Comparison of ENCODE assay signal across 8 cellular contexts in the genomic region with DNA sequence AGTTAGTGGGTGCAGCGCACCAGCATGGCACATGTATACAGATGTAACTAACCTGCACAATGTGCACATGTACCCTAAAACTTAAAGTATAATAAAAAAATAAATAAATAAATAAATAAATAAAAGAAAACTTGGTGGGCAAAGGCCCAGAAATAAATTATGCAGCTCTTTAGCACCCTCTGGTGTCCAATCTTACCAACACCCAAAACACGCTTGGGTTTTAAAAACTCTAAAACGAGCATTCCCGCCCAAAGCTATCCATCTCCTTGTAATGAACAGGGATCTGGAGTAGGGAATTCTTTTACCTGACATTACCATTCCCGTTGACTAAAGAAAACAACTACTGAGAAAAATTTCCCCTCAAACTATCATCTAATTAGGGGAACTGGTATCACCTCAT.
DNase-seq lines count a peak whose midpoint lies in the region; ATAC-seq and TF ChIP-seq lines count a peak whose summit lies in the region.

No MANE protein-coding gene starts in this region.

- DNase-seq in cardiac muscle cell (ENCODE audit: low read depth in 1 of 2, low spot score in 1 of 2) (peak; percentile 46 to 54), left ventricle myocardium superior (no peak), fibroblast of pulmonary artery (ENCODE audit: low read depth) (peak; percentile 64), type B pancreatic cell (ENCODE audit: extremely low spot score, unreplicated experiment) (no peak), NCI-H2107 treated with DMSO at 0.1 percent for 48 hours (lab: John Stamatoyannopoulos, UW; ENCODE audit: unreplicated experiment) (no peak)
- no peak for DNase-seq in stimulated activated effector memory CD8-positive, alpha-beta T cell treated with anti-CD3 and anti-CD28 coated beads, Interleukin-12 subunit alpha, Interleukin-12 subunit beta, amount 100 ng/mL, for 72 hours (ENCODE audit: low spot score in 2 of 2)

- no peak overlapping the region for H3K27ac Mint-ChIP-seq in type B pancreatic cell
- no peak overlapping the region for H3K27ac Mint-ChIP-seq in stimulated activated effector memory CD8-positive, alpha-beta T cell treated with anti-CD3 and anti-CD28 coated beads, Interleukin-12 subunit alpha, Interleukin-12 subunit beta, amount 100 ng/mL, for 72 hours

- H3K27me3 Mint-ChIP-seq in type B pancreatic cell, result no peaks in the 10 kb centered on the region

- H3K9me2 ChIP-seq in OCI-LY1 (ENCODE audit: low read depth, low read length), result no peaks in the 10 kb centered on the region

- no peak overlapping the region for H3K9ac ChIP-seq in OCI-LY1 (ENCODE audit: low read length)

- no peaks in the 10 kb centered on the region for H3K36me3 Mint-ChIP-seq in type B pancreatic cell
- no peaks in the 10 kb centered on the region for H3K36me3 Mint-ChIP-seq in stimulated activated effector memory CD8-positive, alpha-beta T cell treated with anti-CD3 and anti-CD28 coated beads, Interleukin-12 subunit alpha, Interleukin-12 subunit beta, amount 100 ng/mL, for 72 hours

- H3K4me2 ChIP-seq in OCI-LY1 (ENCODE audit: low read length), result no peak overlapping the region

- H3K79me2 ChIP-seq in OCI-LY1 (ENCODE audit: insufficient read depth, low read length), result no peaks in the 10 kb centered on the region

- H3K4me3 Mint-ChIP-seq in type B pancreatic cell, result no peak overlapping the region
- H3K4me3 Mint-ChIP-seq in stimulated activated effector memory CD8-positive, alpha-beta T cell treated with anti-CD3 and anti-CD28 coated beads, Interleukin-12 subunit alpha, Interleukin-12 subunit beta, amount 100 ng/mL, for 72 hours, result no peak overlapping the region

- no peaks in the 10 kb centered on the region for H3K36me3 ChIP-seq in cardiac muscle cell
- no peaks in the 10 kb centered on the region for H3K36me3 ChIP-seq in OCI-LY1 (ENCODE audit: insufficient read depth, low read length)

- no peak overlapping the region for H3K27ac ChIP-seq in cardiac muscle cell
- H3K27ac ChIP-seq in OCI-LY1 (ENCODE audit: low read depth, low read length, poor library complexity, severe bottlenecking), result no peak overlapping the region

- H3F3A ChIP-seq in OCI-LY1 (ENCODE audit: insufficient read depth, low read length), result no peaks in the 10 kb centered on the region

- H4K20me1 ChIP-seq in OCI-LY1 (ENCODE audit: insufficient read depth, low read length), result no peaks in the 10 kb centered on the region

- no peaks in the 10 kb centered on the region for H3K27me3 ChIP-seq in cardiac muscle cell
- H3K27me3 ChIP-seq in OCI-LY1 (ENCODE audit: insufficient read depth, low read length), result no peaks in the 10 kb centered on the region

- H2AFZ ChIP-seq in OCI-LY1 (ENCODE audit: low read length), result no peak overlapping the region

- TF ChIP-seq CTCF in cardiac muscle cell (IDR thresholded peaks at IDR 0.05; ENCODE audit: low read depth, low read length) (peak; percentile 30), OCI-LY1 (IDR thresholded peaks at IDR 0.05; ENCODE audit: low read length) (peak; percentile 38), fibroblast of pulmonary artery (IDR thresholded peaks at IDR 0.05; ENCODE audit: low read length, missing control alignments) (peak; percentile 43), type B pancreatic cell (conservative IDR thresholded peaks at IDR 0.05) (peak; percentile 72)

- no peaks in the 10 kb centered on the region for H3K4me1 Mint-ChIP-seq in type B pancreatic cell (ENCODE audit: unreplicated experiment)
- no peaks in the 10 kb centered on the region for H3K4me1 Mint-ChIP-seq in stimulated activated effector memory CD8-positive, alpha-beta T cell treated with anti-CD3 and anti-CD28 coated beads, Interleukin-12 subunit alpha, Interleukin-12 subunit beta, amount 100 ng/mL, for 72 hours

- H3K9me3 Mint-ChIP-seq in type B pancreatic cell, result no peaks in the 10 kb centered on the region
- peaks cover 3% of the 10 kb centered on the region for H3K9me3 Mint-ChIP-seq in stimulated activated effector memory CD8-positive, alpha-beta T cell treated with anti-CD3 and anti-CD28 coated beads, Interleukin-12 subunit alpha, Interleukin-12 subunit beta, amount 100 ng/mL, for 72 hours

- peaks cover 7% of the 10 kb centered on the region for H3K4me1 ChIP-seq in cardiac muscle cell (ENCODE audit: low read depth)
- no peaks in the 10 kb centered on the region for H3K4me1 ChIP-seq in OCI-LY1 (ENCODE audit: insufficient read depth, low read length, severe bottlenecking)

- H3K9me3 ChIP-seq in cardiac muscle cell (ENCODE audit: low read depth), result no peaks in the 10 kb centered on the region
- H3K9me3 ChIP-seq in OCI-LY1 (ENCODE audit: low read length), result no peaks in the 10 kb centered on the region

- intact Hi-C loops in left ventricle myocardium superior (cut with micrococcal nuclease), result no loop called here

- ATAC-seq in left ventricle myocardium superior (no peak), GM21381 (IDR thresholded peaks at IDR 0.05; ENCODE audit: unreplicated experiment) (no peak)
- ATAC-seq in stimulated activated effector memory CD8-positive, alpha-beta T cell treated with anti-CD3 and anti-CD28 coated beads, Interleukin-12 subunit alpha, Interleukin-12 subunit beta, amount 100 ng/mL, for 72 hours, result no peak

- H3K4me3 ChIP-seq in cardiac muscle cell (no peak overlapping the region), OCI-LY1 (ENCODE audit: low read depth, low read length, poor library complexity, severe bottlenecking) (no peak overlapping the region), fibroblast of pulmonary artery (replicated peaks; ENCODE audit: low read depth, low read length) (no peak overlapping the region)

Comparison
In these comparisons a context has a peak if more than half of its experiments do, and no peak if none do; other contexts are left out.
1. DNase-seq: peak in cardiac muscle cell (2 of 2) and fibroblast of pulmonary artery (single experiment); none in left ventricle myocardium superior (single experiment), type B pancreatic cell (single experiment), stimulated activated effector memory CD8-positive, alpha-beta T cell treated with anti-CD3 and anti-CD28 coated beads, Interleukin-12 subunit alpha, Interleukin-12 subunit beta, amount 100 ng/mL, for 72 hours (0 of 2) and NCI-H2107 treated with DMSO at 0.1 percent for 48 hours (single experiment).
2. Peak in every context shown above with its lines, with median percentiles within 50 percentile points of each other: CTCF ChIP-seq.